In the genomic region with DNA sequence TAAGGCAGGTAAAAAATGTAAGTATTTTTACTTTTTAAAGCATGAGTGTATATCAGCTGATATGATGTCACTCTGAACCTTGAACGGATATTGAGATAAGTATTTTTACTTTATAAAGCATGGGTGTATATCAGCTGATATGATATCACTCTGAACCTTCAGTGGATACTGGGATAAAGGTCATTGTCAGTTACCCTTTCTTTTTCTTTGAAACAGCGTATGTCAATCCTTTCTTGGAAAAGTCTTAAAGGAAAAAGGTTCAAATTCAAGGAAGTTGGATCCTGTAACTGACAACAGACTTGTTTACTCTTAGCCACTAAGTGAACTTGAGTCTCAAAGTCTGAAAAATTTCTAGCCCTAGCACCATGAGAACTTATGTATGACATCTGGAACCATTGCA, we compare ENCODE assay signal across 18 cellular contexts.
"Had no signal": no experiment of that assay in that cellular context is flagged by ENCODE, and none has a peak within 500 bp of the region (broad histone marks: within the 10 kb centered on the region; RNA-seq: fewer than 3 reads in every experiment).

No MANE protein-coding gene starts in this region.

- H3K9me3 ChIP-seq: gastrocnemius medialis, heart left ventricle, psoas muscle, right lobe of liver, suprapubic skin, upper lobe of left lung had no signal

- H3K27me3 Mint-ChIP-seq: activated naive CD8-positive, alpha-beta T cell; central memory CD8-positive, alpha-beta T cell; stimulated activated naive CD8-positive, alpha-beta T cell treated with anti-CD3 and anti-CD28 coated beads, Interleukin-15, Interleukin-2, amounts not matched to agents 100 ng/mL and 50 ng/mL, for 24 hours had no signal

- H3K27me3 ChIP-seq: brain microvascular endothelial cell, gastrocnemius medialis, heart left ventricle, right lobe of liver, suprapubic skin, upper lobe of left lung had no signal

- H3K27ac ChIP-seq: brain microvascular endothelial cell, gastrocnemius medialis, heart left ventricle, psoas muscle, right lobe of liver, suprapubic skin, upper lobe of left lung had no signal

- ATAC-seq: activated CD4-positive, CD25-positive, alpha-beta regulatory T cell treated with anti-CD3 and anti-CD28 coated beads, Interleukin-2, amount 50 U/mL, for 24 hours; gastrocnemius medialis; heart left ventricle; psoas muscle had no signal

- H3K27ac Mint-ChIP-seq: activated naive CD8-positive, alpha-beta T cell; endodermal cell; stimulated activated naive CD8-positive, alpha-beta T cell treated with anti-CD3 and anti-CD28 coated beads, Interleukin-15, Interleukin-2, amounts not matched to agents 100 ng/mL and 50 ng/mL, for 24 hours; T-helper 2 cell treated with Interferon-gamma antibody and Interleukin-4, amounts not matched to agents 5 μg/mL and 100 μg/mL, for 36 hours had no signal

- H3K36me3 ChIP-seq: brain microvascular endothelial cell, gastrocnemius medialis, heart left ventricle, right lobe of liver, suprapubic skin, upper lobe of left lung had no signal

- DNase-seq: activated CD4-positive, alpha-beta T cell treated with anti-CD3 and anti-CD28 coated beads, Interleukin-2, amount 50 U/mL, for 1 hour; activated CD8-positive, alpha-beta memory T cell treated with anti-CD3 and anti-CD28 coated beads for 24 hours; activated gamma-delta T cell treated with Interleukin-2 at 50 U/mL for 16 hours; brain microvascular endothelial cell; dermis blood vessel endothelial cell; endodermal cell; gastrocnemius medialis; heart left ventricle; mesenchymal stem cell; psoas muscle; right lobe of liver; upper lobe of left lung had no signal

- H3K4me3 Mint-ChIP-seq: activated naive CD8-positive, alpha-beta T cell; central memory CD8-positive, alpha-beta T cell; endodermal cell; stimulated activated naive CD8-positive, alpha-beta T cell treated with anti-CD3 and anti-CD28 coated beads, Interleukin-15, Interleukin-2, amounts not matched to agents 100 ng/mL and 50 ng/mL, for 24 hours; T-helper 2 cell treated with Interferon-gamma antibody and Interleukin-4, amounts not matched to agents 5 μg/mL and 100 μg/mL, for 36 hours had no signal

- H3K4me1 ChIP-seq: right lobe of liver had no signal

- H3K9me3 Mint-ChIP-seq: central memory CD8-positive, alpha-beta T cell; endodermal cell; stimulated activated naive CD8-positive, alpha-beta T cell treated with anti-CD3 and anti-CD28 coated beads, Interleukin-15, Interleukin-2, amounts not matched to agents 100 ng/mL and 50 ng/mL, for 24 hours; T-helper 2 cell treated with Interferon-gamma antibody and Interleukin-4, amounts not matched to agents 5 μg/mL and 100 μg/mL, for 36 hours had no signal

- H3K4me3 ChIP-seq: gastrocnemius medialis, heart left ventricle, psoas muscle, right lobe of liver, suprapubic skin, upper lobe of left lung had no signal
